8 cellular contexts compared by ENCODE assay signal in the genomic region with DNA sequence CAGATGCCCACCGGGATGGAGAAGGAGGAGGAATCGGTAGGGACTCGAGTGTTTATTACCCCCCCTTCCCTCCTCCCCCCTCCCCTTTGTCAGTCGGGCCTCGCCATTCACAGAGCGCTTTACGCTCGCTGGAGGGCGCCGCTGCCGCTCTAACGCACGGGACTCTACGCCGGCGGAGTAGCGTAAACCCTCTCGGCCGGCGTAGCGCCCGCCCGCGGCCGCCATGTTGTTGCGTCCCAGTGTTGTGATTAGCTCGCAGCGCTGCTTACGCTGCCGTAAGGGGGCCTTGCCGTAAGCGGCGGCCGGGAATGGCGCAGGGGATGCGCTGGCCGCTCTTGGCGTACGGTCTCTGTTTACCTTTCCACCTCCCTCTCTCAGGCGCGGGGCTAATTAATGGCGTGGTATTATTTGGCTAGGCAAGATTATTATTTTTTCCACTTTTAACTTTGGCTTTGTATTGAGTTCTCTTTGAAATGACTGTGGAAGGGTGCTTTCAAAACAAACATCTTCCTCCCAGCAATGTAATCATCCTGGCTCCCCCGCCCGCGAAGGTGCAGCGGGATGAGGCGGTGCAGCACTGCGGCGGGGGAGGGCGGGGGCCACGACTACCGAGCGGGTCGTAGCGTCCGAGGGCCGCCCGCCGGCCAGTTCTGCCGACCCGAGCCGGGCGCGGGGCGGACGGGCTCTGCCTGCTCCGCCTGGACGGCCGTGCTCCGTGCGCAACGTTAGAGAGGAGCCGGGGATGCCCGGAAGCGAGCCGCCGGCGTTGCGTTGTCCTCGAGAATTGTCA. TPM values are rescaled to one million over a fixed set of nuclear protein-coding genes. Genes with fewer than 3 reads are reported as not detected.
DNase-seq lines count a peak whose midpoint lies in the region; ATAC-seq lines count a peak whose summit lies in the region.

No MANE protein-coding gene starts in this region.

- H3K4me3 Mint-ChIP-seq in activated CD8-positive, alpha-beta memory T cell treated with anti-CD3 and anti-CD28 coated beads, Interleukin-2, amount 10 ng/mL, durations not matched to agents 7 days and 5 days: peak overlapping the region; percentile 88
- peak overlapping the region; percentile 90 for H3K4me3 Mint-ChIP-seq in effector memory CD8-positive, alpha-beta T cell
- H3K4me3 Mint-ChIP-seq in memory B cell: peak overlapping the region; percentile 98

- H3K36me3 Mint-ChIP-seq in activated CD8-positive, alpha-beta memory T cell treated with anti-CD3 and anti-CD28 coated beads, Interleukin-2, amount 10 ng/mL, durations not matched to agents 7 days and 5 days: peaks cover 3% of the 10 kb centered on the region
- peaks cover 32% of the 10 kb centered on the region for H3K36me3 Mint-ChIP-seq in effector memory CD8-positive, alpha-beta T cell (ENCODE audit: insufficient read depth)
- peaks cover 2% of the 10 kb centered on the region for H3K36me3 Mint-ChIP-seq in memory B cell

- CTCF ChIA-PET in activated CD8-positive, alpha-beta memory T cell treated with anti-CD3 and anti-CD28 coated beads, Interleukin-2, amount 10 ng/mL, durations not matched to agents 7 days and 5 days (lab: Charles Lee): interaction anchor here (0.5 to 1.4 kb wide), 5 partner anchors 92 to 625 kb away, joined by 3 to 5 read pairs (median 3); partner anchors contain the start of genes MBD5 and ORC4

- H3K9me3 Mint-ChIP-seq in activated CD8-positive, alpha-beta memory T cell treated with anti-CD3 and anti-CD28 coated beads, Interleukin-2, amount 10 ng/mL, durations not matched to agents 7 days and 5 days (ENCODE audit: low read depth): no peaks in the 10 kb centered on the region
- H3K9me3 Mint-ChIP-seq in effector memory CD8-positive, alpha-beta T cell: no peaks in the 10 kb centered on the region
- no peaks in the 10 kb centered on the region for H3K9me3 Mint-ChIP-seq in memory B cell

- peak overlapping the region; percentile 89 for H3K27ac Mint-ChIP-seq in activated CD8-positive, alpha-beta memory T cell treated with anti-CD3 and anti-CD28 coated beads, Interleukin-2, amount 10 ng/mL, durations not matched to agents 7 days and 5 days
- H3K27ac Mint-ChIP-seq in effector memory CD8-positive, alpha-beta T cell: peak overlapping the region; percentile 91 to 97
- H3K27ac Mint-ChIP-seq in memory B cell: peak overlapping the region; percentile 99

- peaks cover 32% of the 10 kb centered on the region for H3K27me3 Mint-ChIP-seq in activated CD8-positive, alpha-beta memory T cell treated with anti-CD3 and anti-CD28 coated beads, Interleukin-2, amount 10 ng/mL, durations not matched to agents 7 days and 5 days
- no peaks in the 10 kb centered on the region for H3K27me3 Mint-ChIP-seq in effector memory CD8-positive, alpha-beta T cell
- H3K27me3 Mint-ChIP-seq in memory B cell: no peaks in the 10 kb centered on the region

- ATAC-seq in GM21390 (IDR thresholded peaks at IDR 0.05; ENCODE audit: unreplicated experiment) (peak; percentile 41), memory B cell (ENCODE audit: low read depth) (peak; percentile 57)
- ATAC-seq in activated CD8-positive, alpha-beta memory T cell treated with anti-CD3 and anti-CD28 coated beads, Interleukin-2, amount 10 ng/mL, durations not matched to agents 7 days and 5 days: peak; percentile 76
- peak; percentile 66 for ATAC-seq in effector memory CD8-positive, alpha-beta T cell (replicated peaks)

- peaks cover 30% of the 10 kb centered on the region for H3K4me1 Mint-ChIP-seq in activated CD8-positive, alpha-beta memory T cell treated with anti-CD3 and anti-CD28 coated beads, Interleukin-2, amount 10 ng/mL, durations not matched to agents 7 days and 5 days
- peaks cover 27 to 35% of the 10 kb centered on the region in 2 donors for H3K4me1 Mint-ChIP-seq in effector memory CD8-positive, alpha-beta T cell (ENCODE audit: low read depth in 2 of 2)
- peaks cover 26% of the 10 kb centered on the region for H3K4me1 Mint-ChIP-seq in memory B cell

- peak; percentile 78 for DNase-seq in COLO829 (ENCODE audit: low spot score)
- DNase-seq in HUDEP-2 (lab: John Stamatoyannopoulos, UW; ENCODE audit: unreplicated experiment in 76 of 76): peak in 74 of 76 experiments; percentile 9 to 92 (median 84)
- peak; percentile 79 for DNase-seq in NOMO-1 treated with DMSO at 0.1 percent for 48 hours (lab: John Stamatoyannopoulos, UW; ENCODE audit: unreplicated experiment)
- DNase-seq in activated CD8-positive, alpha-beta memory T cell treated with anti-CD3 and anti-CD28 coated beads, Interleukin-2, amount 10 ng/mL, durations not matched to agents 7 days and 5 days: peak; percentile 94
- peak; percentile 92 to 96 (median 95) for DNase-seq in effector memory CD8-positive, alpha-beta T cell
- peak; percentile 97 for DNase-seq in memory B cell (ENCODE audit: low spot score in 2 of 2)
- peak; percentile 93 for DNase-seq in stimulated activated CD8-positive, alpha-beta memory T cell treated with anti-CD3 and anti-CD28 coated beads, Interleukin-12 subunit alpha, Interleukin-12 subunit beta, amount 100 ng/mL, for 1 hour (ENCODE audit: low read depth)

RNA-seq across cellular contexts. Expression of gene EPC2, which starts 0.8 kb away (rescaled TPM):
- 10 to 100 TPM; 19.4 to 21.8 TPM for total RNA-seq in activated CD8-positive, alpha-beta memory T cell treated with anti-CD3 and anti-CD28 coated beads, Interleukin-2, amount 10 ng/mL, durations not matched to agents 7 days and 5 days

Comparison
In these comparisons a context has a peak if more than half of its experiments do, and no peak if none do; other contexts are left out.
1. Peak in every context shown above with its lines: DNase-seq and ATAC-seq.